22 cellular contexts compared by ENCODE assay signal in genomic region chr9:81852820-81853219, GRCh38.
"Had no signal": no experiment of that assay in that cellular context is flagged by ENCODE, and none has a peak within 500 bp of the region (broad histone marks: within the 10 kb centered on the region; RNA-seq: fewer than 3 reads in every experiment).

No MANE protein-coding gene starts in this region.

- H3K27ac Mint-ChIP-seq: dendritic cell treated with granulocyte-macrophage colony-stimulating factor and Interleukin-4, amounts not matched to agents 40 ng/mL and 50 ng/mL, for 4 days; effector memory CD8-positive, alpha-beta T cell; endodermal cell had no signal

- ATAC-seq: effector memory CD8-positive, alpha-beta T cell; esophagus mucosa; foreskin keratinocyte; gastrocnemius medialis; gastroesophageal sphincter; heart left ventricle; heart right ventricle had no signal

- DNase-seq: colonic mucosa; cortex of kidney; dermis blood vessel endothelial cell; dorsolateral prefrontal cortex; effector CD4-positive, alpha-beta T cell; effector CD8-positive, alpha-beta T cell; effector memory CD4-positive, alpha-beta T cell; effector memory CD8-positive, alpha-beta T cell; endodermal cell; erythroblast; esophagus squamous epithelium; foreskin fibroblast; foreskin keratinocyte; foreskin melanocyte; gastrocnemius medialis; glutamatergic neuron; head of caudate nucleus; heart left ventricle; heart right ventricle had no signal

- H3K27me3 Mint-ChIP-seq: dendritic cell treated with granulocyte-macrophage colony-stimulating factor and Interleukin-4, amounts not matched to agents 40 ng/mL and 50 ng/mL, for 4 days; effector memory CD8-positive, alpha-beta T cell had no signal

- H3K9me3 Mint-ChIP-seq: dendritic cell treated with granulocyte-macrophage colony-stimulating factor and Interleukin-4, amounts not matched to agents 40 ng/mL and 50 ng/mL, for 4 days; endodermal cell had no signal

- H3K4me3 Mint-ChIP-seq: dendritic cell treated with granulocyte-macrophage colony-stimulating factor and Interleukin-4, amounts not matched to agents 40 ng/mL and 50 ng/mL, for 4 days; effector memory CD8-positive, alpha-beta T cell; endodermal cell had no signal

- H3K4me1 Mint-ChIP-seq: endodermal cell had no signal
